Comparison of ENCODE assay signal across 15 cellular contexts in genomic region chr20:61331542-61331941, GRCh38.
A peak's percentile ranks its signal among the peaks of the same experiment; 100 is the strongest.
DNase-seq lines count a peak whose midpoint lies in the region; ATAC-seq and TF ChIP-seq lines count a peak whose summit lies in the region.
"Had no signal": no experiment of that assay in that cellular context is flagged by ENCODE, and none has a peak within 500 bp of the region (broad histone marks: within the 10 kb centered on the region; RNA-seq: fewer than 3 reads in every experiment).

No MANE protein-coding gene starts in this region.

- no peak for TF ChIP-seq EP300 in upper lobe of left lung (IDR thresholded peaks at IDR 0.05)

- no peaks in the 10 kb centered on the region for H3K27me3 ChIP-seq in upper lobe of left lung

- CTCF ChIA-PET in MCF 10A (lab: Yijun Ruan, JAX) = no interaction called here

- H3K4me1 Mint-ChIP-seq in MCF 10A (ENCODE audit: insufficient read depth, unreplicated experiment) = no peaks in the 10 kb centered on the region
- H3K4me1 Mint-ChIP-seq: activated naive CD4-positive, alpha-beta T cell treated with anti-CD3 and anti-CD28 coated beads, Interleukin-2, amount 10 ng/mL, durations not matched to agents 7 days and 5 days; immature natural killer cell had no signal

- WGBS in upper lobe of left lung, 2 donors = 76 to 84% methylated on average over 10 to 11 of the region's 11 CpGs

- ATAC-seq in activated CD4-positive, CD25-positive, alpha-beta regulatory T cell treated with anti-CD3 and anti-CD28 coated beads, Interleukin-2, amount 50 U/mL, for 24 hours = no peak
- peak; percentile 54 to 79 for ATAC-seq in upper lobe of left lung (ENCODE audit: low FRiP score in 2 of 2)
- ATAC-seq: CD8-positive, alpha-beta T cell had no signal

- intact Hi-C loops in head of caudate nucleus (cut with DNase I) = no loop called here
- intact Hi-C loops in MCF 10A (cut with micrococcal nuclease) = no loop called here

- H3K36me3 ChIP-seq in upper lobe of left lung = no peaks in the 10 kb centered on the region

- no peak for TF ChIP-seq POLR2A in upper lobe of left lung (IDR thresholded peaks at IDR 0.05)

- H3K27me3 Mint-ChIP-seq in MCF 10A (ENCODE audit: insufficient read depth, unreplicated experiment) = no peaks in the 10 kb centered on the region
- H3K27me3 Mint-ChIP-seq: activated naive CD4-positive, alpha-beta T cell treated with anti-CD3 and anti-CD28 coated beads, Interleukin-2, amount 10 ng/mL, durations not matched to agents 7 days and 5 days had no signal

- BruUV-seq in MCF 10A (replicated peaks; lab: Mats Ljungman, UMichigan) = no TSS peak

- H3K4me3 Mint-ChIP-seq in MCF 10A (ENCODE audit: unreplicated experiment) = no peak overlapping the region
- H3K4me3 Mint-ChIP-seq: activated naive CD4-positive, alpha-beta T cell treated with anti-CD3 and anti-CD28 coated beads, Interleukin-2, amount 10 ng/mL, durations not matched to agents 7 days and 5 days; CD8-positive, alpha-beta T cell; immature natural killer cell had no signal

- H3K36me3 Mint-ChIP-seq in MCF 10A (ENCODE audit: insufficient read depth, unreplicated experiment) = peaks cover 6% of the 10 kb centered on the region
- H3K36me3 Mint-ChIP-seq: activated naive CD4-positive, alpha-beta T cell treated with anti-CD3 and anti-CD28 coated beads, Interleukin-2, amount 10 ng/mL, durations not matched to agents 7 days and 5 days; CD8-positive, alpha-beta T cell; immature natural killer cell had no signal

- H3K9me3 Mint-ChIP-seq in MCF 10A (ENCODE audit: unreplicated experiment) = no peaks in the 10 kb centered on the region
- H3K9me3 Mint-ChIP-seq: activated naive CD4-positive, alpha-beta T cell treated with anti-CD3 and anti-CD28 coated beads, Interleukin-2, amount 10 ng/mL, durations not matched to agents 7 days and 5 days; CD8-positive, alpha-beta T cell; immature natural killer cell had no signal

- H3K4me3 ChIP-seq in upper lobe of left lung = no peak overlapping the region

- POLR2A ChIA-PET in MCF 10A (lab: Yijun Ruan, JAX) = interaction anchor here (0.6 kb wide), 1 partner anchor 45 kb away, joined by 3 read pairs; no protein-coding TSS in a partner anchor

- no peak overlapping the region for H3K27ac Mint-ChIP-seq in MCF 10A (ENCODE audit: low read depth, unreplicated experiment)
- H3K27ac Mint-ChIP-seq: activated naive CD4-positive, alpha-beta T cell treated with anti-CD3 and anti-CD28 coated beads, Interleukin-2, amount 10 ng/mL, durations not matched to agents 7 days and 5 days; CD8-positive, alpha-beta T cell; immature natural killer cell had no signal

- no peak for TF ChIP-seq CTCF in upper lobe of left lung (IDR thresholded peaks at IDR 0.05)
- TF ChIP-seq CTCF in MCF 10A (IDR thresholded peaks at IDR 0.05; ENCODE audit: unreplicated experiment) = no peak

- H3K9me3 ChIP-seq in upper lobe of left lung = no peaks in the 10 kb centered on the region

- peak in 3 of 4 experiments; percentile 4 to 16 (median 14) for DNase-seq in activated CD4-positive, CD25-positive, alpha-beta regulatory T cell (lab: John Stamatoyannopoulos, UW)
- DNase-seq in SK-N-DZ (ENCODE audit: low spot score) = peak; percentile 16
- peak; percentile 53 for DNase-seq in iPS-NIHi11 (ENCODE audit: low spot score)
- peak in 1 of 2 donors; percentile 24 for DNase-seq in upper lobe of left lung
- no peak for DNase-seq in NK-92 (lab: John Stamatoyannopoulos, UW; ENCODE audit: unreplicated experiment)
- DNase-seq in head of caudate nucleus = no peak
- no peak for DNase-seq in MCF 10A (ENCODE audit: unreplicated experiment)
- DNase-seq: activated naive CD4-positive, alpha-beta T cell treated with anti-CD3 and anti-CD28 coated beads, Interleukin-2, amount 10 ng/mL, durations not matched to agents 7 days and 5 days; CD8-positive, alpha-beta T cell; effector CD8-positive, alpha-beta T cell; foreskin melanocyte; immature natural killer cell; KBM-7; midbrain had no signal

- H3K4me1 ChIP-seq in upper lobe of left lung = no peaks in the 10 kb centered on the region

- H3K27ac ChIP-seq in upper lobe of left lung = no peak overlapping the region

Comparison
In these comparisons a context has a peak if more than half of its experiments do, and no peak if none do; other contexts are left out.
1. DNase-seq: peak in activated CD4-positive, CD25-positive, alpha-beta regulatory T cell (3 of 4), SK-N-DZ (single experiment) and iPS-NIHi11 (single experiment); none in NK-92 (single experiment), head of caudate nucleus (0 of 42) and MCF 10A (single experiment).
2. ATAC-seq: peak in upper lobe of left lung (2 of 2); none in activated CD4-positive, CD25-positive, alpha-beta regulatory T cell treated with anti-CD3 and anti-CD28 coated beads, Interleukin-2, amount 50 U/mL, for 24 hours (0 of 2).